ENCODE assay signal across 8 cellular contexts in genomic region chr12:10331642-10332239, GRCh38. TPM values are rescaled to one million over a fixed set of nuclear protein-coding genes. Genes with fewer than 3 reads are reported as not detected.
DNase-seq lines count a peak whose midpoint lies in the region; ATAC-seq and TF ChIP-seq lines count a peak whose summit lies in the region.

No MANE protein-coding gene starts in this region.

- H3K4me1 ChIP-seq in cardiac muscle cell (ENCODE audit: low read depth), result no peaks in the 10 kb centered on the region

- no peak for DNase-seq in activated CD8-positive, alpha-beta memory T cell treated with anti-CD3 and anti-CD28 coated beads, Interleukin-2, amount 10 ng/mL, durations not matched to agents 7 days and 5 days
- DNase-seq in activated CD8-positive, alpha-beta memory T cell treated with anti-CD3 and anti-CD28 coated beads for 24 hours, result no peak
- DNase-seq in NCI-H1694 (lab: John Stamatoyannopoulos, UW) (peak; percentile 9), activated B cell treated with CpG ODN at 0.5 μM for 24 hours (no peak), cardiac muscle cell (ENCODE audit: low read depth in 1 of 2, low spot score in 1 of 2) (peak; percentile 61 to 76), sciatic nerve (ENCODE audit: low spot score) (no peak), cerebellar nuclear complex (lab: John Stamatoyannopoulos, UW) (no peak)

- peaks cover 10% of the 10 kb centered on the region for H3K9me3 Mint-ChIP-seq in activated CD8-positive, alpha-beta memory T cell treated with anti-CD3 and anti-CD28 coated beads, Interleukin-2, amount 10 ng/mL, durations not matched to agents 7 days and 5 days (ENCODE audit: low read depth)
- peaks cover 3% of the 10 kb centered on the region for H3K9me3 Mint-ChIP-seq in activated B cell treated with CpG ODN at 0.5 μM for 24 hours

- H3K27ac ChIP-seq in cardiac muscle cell, result no peak overlapping the region

- H3K4me1 Mint-ChIP-seq in activated CD8-positive, alpha-beta memory T cell treated with anti-CD3 and anti-CD28 coated beads, Interleukin-2, amount 10 ng/mL, durations not matched to agents 7 days and 5 days, result peaks cover 16% of the 10 kb centered on the region
- H3K4me1 Mint-ChIP-seq in activated B cell treated with CpG ODN at 0.5 μM for 24 hours, result no peaks in the 10 kb centered on the region

- TF ChIP-seq CTCF in activated B cell treated with CpG ODN at 0.5 μM for 24 hours (IDR thresholded peaks at IDR 0.05) (peak; percentile 24), cardiac muscle cell (IDR thresholded peaks at IDR 0.05; ENCODE audit: low read depth, low read length) (peak; percentile 90)

- no peak overlapping the region for H3K4me3 Mint-ChIP-seq in activated CD8-positive, alpha-beta memory T cell treated with anti-CD3 and anti-CD28 coated beads, Interleukin-2, amount 10 ng/mL, durations not matched to agents 7 days and 5 days
- no peak overlapping the region for H3K4me3 Mint-ChIP-seq in activated B cell treated with CpG ODN at 0.5 μM for 24 hours

- no peak overlapping the region for H3K4me3 ChIP-seq in cardiac muscle cell

- no peaks in the 10 kb centered on the region for H3K27me3 Mint-ChIP-seq in activated CD8-positive, alpha-beta memory T cell treated with anti-CD3 and anti-CD28 coated beads, Interleukin-2, amount 10 ng/mL, durations not matched to agents 7 days and 5 days
- H3K27me3 Mint-ChIP-seq in activated B cell treated with CpG ODN at 0.5 μM for 24 hours, result peaks cover 5% of the 10 kb centered on the region

- H3K27ac Mint-ChIP-seq in activated CD8-positive, alpha-beta memory T cell treated with anti-CD3 and anti-CD28 coated beads, Interleukin-2, amount 10 ng/mL, durations not matched to agents 7 days and 5 days, result no peak overlapping the region
- H3K27ac Mint-ChIP-seq in activated B cell treated with CpG ODN at 0.5 μM for 24 hours, result no peak overlapping the region

- H3K9me3 ChIP-seq in cardiac muscle cell (ENCODE audit: low read depth), result no peaks in the 10 kb centered on the region

- CTCF ChIA-PET in activated CD8-positive, alpha-beta memory T cell treated with anti-CD3 and anti-CD28 coated beads, Interleukin-2, amount 10 ng/mL, durations not matched to agents 7 days and 5 days (lab: Charles Lee), result interaction anchor here (1.0 to 2.2 kb wide), 6 partner anchors 9 to 231 kb away, joined by 3 to 15 read pairs (median 4); no protein-coding TSS in a partner anchor
- CTCF ChIA-PET in activated B cell treated with CpG ODN at 0.5 μM for 24 hours (lab: Charles Lee), result interaction anchor here (1.2 to 2.8 kb wide), 3 partner anchors 223 to 231 kb away, joined by 3 to 37 read pairs (median 5); no protein-coding TSS in a partner anchor

- POLR2A ChIA-PET in activated B cell treated with CpG ODN at 0.5 μM for 24 hours (lab: Charles Lee), result no interaction called here

- intact Hi-C loops in activated B cell treated with CpG ODN at 0.5 μM for 24 hours (cut with micrococcal nuclease), result loop anchor here (1.0 to 5.0 kb wide), 6 partner anchors 79 to 1156 kb away; no protein-coding TSS in a partner anchor
- intact Hi-C loops in sciatic nerve (cut with DNase I), result no loop called here

- peak; percentile 57 for ATAC-seq in activated CD8-positive, alpha-beta memory T cell treated with anti-CD3 and anti-CD28 coated beads, Interleukin-2, amount 10 ng/mL, durations not matched to agents 7 days and 5 days
- ATAC-seq in activated B cell treated with CpG ODN at 0.5 μM for 24 hours (ENCODE audit: low read depth), result peak; percentile 47
- ATAC-seq in sciatic nerve, result peak; percentile 86
- ATAC-seq in HG02623 (IDR thresholded peaks at IDR 0.05; ENCODE audit: unreplicated experiment), result no peak

- no peaks in the 10 kb centered on the region for H3K27me3 ChIP-seq in cardiac muscle cell

- H3K36me3 Mint-ChIP-seq in activated CD8-positive, alpha-beta memory T cell treated with anti-CD3 and anti-CD28 coated beads, Interleukin-2, amount 10 ng/mL, durations not matched to agents 7 days and 5 days, result peaks cover 29% of the 10 kb centered on the region
- no peaks in the 10 kb centered on the region for H3K36me3 Mint-ChIP-seq in activated B cell treated with CpG ODN at 0.5 μM for 24 hours (ENCODE audit: low read depth)

- no peaks in the 10 kb centered on the region for H3K36me3 ChIP-seq in cardiac muscle cell

RNA-seq across cellular contexts. Expression of gene KLRD1, which starts 24.1 kb away (rescaled TPM):
- 10 to 100 TPM; 60.0 to 95.9 TPM for total RNA-seq in activated CD8-positive, alpha-beta memory T cell treated with anti-CD3 and anti-CD28 coated beads, Interleukin-2, amount 10 ng/mL, durations not matched to agents 7 days and 5 days
- total RNA-seq in activated B cell treated with CpG ODN at 0.5 μM for 24 hours, result 0.24 and 0.27 TPM in 2 replicates
- 0.04 and 0.42 TPM in 2 replicates for total RNA-seq in cardiac muscle cell
- 0.10 and 0.19 TPM in 2 replicates for polyA plus RNA-seq in cardiac muscle cell
- total RNA-seq in sciatic nerve, result 4.8 TPM

RNA-seq across cellular contexts. Expression of gene KLRK1, which starts 58.1 kb away (rescaled TPM):
- total RNA-seq in activated CD8-positive, alpha-beta memory T cell treated with anti-CD3 and anti-CD28 coated beads, Interleukin-2, amount 10 ng/mL, durations not matched to agents 7 days and 5 days, result 100 to 1,000 TPM; 135 to 195 TPM
- total RNA-seq in activated B cell treated with CpG ODN at 0.5 μM for 24 hours (0.56 and 0.98 TPM in 2 replicates), cardiac muscle cell (0.07 TPM in 1 of 2 replicates, not detected in the other), sciatic nerve (3.1 TPM)
- 0.15 TPM in 1 of 2 replicates, not detected in the other for polyA plus RNA-seq in cardiac muscle cell

Comparison
In these comparisons a context has a peak if more than half of its experiments do, and no peak if none do; other contexts are left out.
1. DNase-seq: peak in NCI-H1694 (single experiment) and cardiac muscle cell (2 of 2); none in activated CD8-positive, alpha-beta memory T cell treated with anti-CD3 and anti-CD28 coated beads, Interleukin-2, amount 10 ng/mL, durations not matched to agents 7 days and 5 days (single experiment), activated CD8-positive, alpha-beta memory T cell treated with anti-CD3 and anti-CD28 coated beads for 24 hours (single experiment), activated B cell treated with CpG ODN at 0.5 μM for 24 hours (single experiment), sciatic nerve (single experiment) and cerebellar nuclear complex (0 of 2).
2. RNA of gene KLRD1, which starts 24.1 kb away (total RNA-seq): 60.0 to 95.9 TPM in activated CD8-positive, alpha-beta memory T cell treated with anti-CD3 and anti-CD28 coated beads, Interleukin-2, amount 10 ng/mL, durations not matched to agents 7 days and 5 days; 4.8 TPM in sciatic nerve (single experiment), 0.04 to 0.42 TPM in cardiac muscle cell and 0.24 to 0.27 TPM in activated B cell treated with CpG ODN at 0.5 μM for 24 hours; every median in the first group is over 10 times any median in the second.
3. RNA of gene KLRK1, which starts 58.1 kb away (total RNA-seq): 135 to 195 TPM in activated CD8-positive, alpha-beta memory T cell treated with anti-CD3 and anti-CD28 coated beads, Interleukin-2, amount 10 ng/mL, durations not matched to agents 7 days and 5 days; 3.1 TPM in sciatic nerve (single experiment), 0.56 to 0.98 TPM in activated B cell treated with CpG ODN at 0.5 μM for 24 hours and 0.07 TPM in cardiac muscle cell; every median in the first group is over 10 times any median in the second.